Comparison of ENCODE assay signal across 25 cellular contexts in genomic region chr4:132228676-132229075, GRCh38.
"Had no signal": no experiment of that assay in that cellular context is flagged by ENCODE, and none has a peak within 500 bp of the region (broad histone marks: within the 10 kb centered on the region; RNA-seq: fewer than 3 reads in every experiment).

No MANE protein-coding gene starts in this region.

- H3K36me3 ChIP-seq: colonic mucosa, esophagus muscularis mucosa, esophagus squamous epithelium, gastrocnemius medialis, gastroesophageal sphincter, heart left ventricle, heart right ventricle had no signal

- ATAC-seq: effector memory CD8-positive, alpha-beta T cell; esophagus mucosa; foreskin keratinocyte; gastrocnemius medialis; gastroesophageal sphincter; heart left ventricle; heart right ventricle had no signal

- H3K4me1 ChIP-seq: colonic mucosa, esophagus muscularis mucosa, esophagus squamous epithelium, foreskin keratinocyte, gastrocnemius medialis, gastroesophageal sphincter, heart left ventricle, heart right ventricle had no signal

- H3K9me3 ChIP-seq: colonic mucosa, esophagus muscularis mucosa, gastrocnemius medialis had no signal

- H3K27me3 ChIP-seq: colonic mucosa, dorsolateral prefrontal cortex, esophagus muscularis mucosa, esophagus squamous epithelium, foreskin keratinocyte, gastrocnemius medialis, gastroesophageal sphincter, heart left ventricle, heart right ventricle had no signal

- FAIRE-seq: endothelial cell of umbilical vein had no signal

- H3K27ac ChIP-seq: colonic mucosa, coronary artery, dorsolateral prefrontal cortex, epithelial cell of prostate, esophagus muscularis mucosa, esophagus squamous epithelium, foreskin keratinocyte, gastrocnemius medialis, gastroesophageal sphincter, heart left ventricle, heart right ventricle had no signal

- DNase-seq: colonic mucosa; cortex of kidney; dermis blood vessel endothelial cell; dorsolateral prefrontal cortex; effector CD4-positive, alpha-beta T cell; effector CD8-positive, alpha-beta T cell; effector memory CD4-positive, alpha-beta T cell; effector memory CD8-positive, alpha-beta T cell; endodermal cell; erythroblast; esophagus squamous epithelium; foreskin fibroblast; foreskin keratinocyte; foreskin melanocyte; gastrocnemius medialis; glutamatergic neuron; head of caudate nucleus; heart left ventricle; heart right ventricle had no signal

- H3K4me3 ChIP-seq: colonic mucosa, coronary artery, dorsolateral prefrontal cortex, esophagus muscularis mucosa, esophagus squamous epithelium, gastrocnemius medialis, gastroesophageal sphincter, heart left ventricle, heart right ventricle had no signal
